Comparison of ENCODE assay signal across 1 cellular context in genomic region chr12:57896437-57897201, GRCh38.
TF ChIP-seq lines count a peak whose summit lies in the region.

No MANE protein-coding gene starts in this region.

TF ChIP-seq in HepG2, 621 proteins besides CTCF, POLR2A, EP300 and RAD21 (continues in another document):
- TF ChIP-seq ZBTB2 (CRISPR knock-in tag; IDR thresholded peaks at IDR 0.05; ENCODE audit: low read depth): no peak
- TF ChIP-seq SIX4 (CRISPR knock-in tag; IDR thresholded peaks at IDR 0.05): no peak
- no peak for TF ChIP-seq ZNF790 (CRISPR knock-in tag; IDR thresholded peaks at IDR 0.05; ENCODE audit: borderline replicate concordance)
- TF ChIP-seq MED13 (CRISPR knock-in tag; IDR thresholded peaks at IDR 0.05): no peak
- TF ChIP-seq ZNF24 (IDR thresholded peaks at IDR 0.05): no peak
- TF ChIP-seq, protein P1, sequence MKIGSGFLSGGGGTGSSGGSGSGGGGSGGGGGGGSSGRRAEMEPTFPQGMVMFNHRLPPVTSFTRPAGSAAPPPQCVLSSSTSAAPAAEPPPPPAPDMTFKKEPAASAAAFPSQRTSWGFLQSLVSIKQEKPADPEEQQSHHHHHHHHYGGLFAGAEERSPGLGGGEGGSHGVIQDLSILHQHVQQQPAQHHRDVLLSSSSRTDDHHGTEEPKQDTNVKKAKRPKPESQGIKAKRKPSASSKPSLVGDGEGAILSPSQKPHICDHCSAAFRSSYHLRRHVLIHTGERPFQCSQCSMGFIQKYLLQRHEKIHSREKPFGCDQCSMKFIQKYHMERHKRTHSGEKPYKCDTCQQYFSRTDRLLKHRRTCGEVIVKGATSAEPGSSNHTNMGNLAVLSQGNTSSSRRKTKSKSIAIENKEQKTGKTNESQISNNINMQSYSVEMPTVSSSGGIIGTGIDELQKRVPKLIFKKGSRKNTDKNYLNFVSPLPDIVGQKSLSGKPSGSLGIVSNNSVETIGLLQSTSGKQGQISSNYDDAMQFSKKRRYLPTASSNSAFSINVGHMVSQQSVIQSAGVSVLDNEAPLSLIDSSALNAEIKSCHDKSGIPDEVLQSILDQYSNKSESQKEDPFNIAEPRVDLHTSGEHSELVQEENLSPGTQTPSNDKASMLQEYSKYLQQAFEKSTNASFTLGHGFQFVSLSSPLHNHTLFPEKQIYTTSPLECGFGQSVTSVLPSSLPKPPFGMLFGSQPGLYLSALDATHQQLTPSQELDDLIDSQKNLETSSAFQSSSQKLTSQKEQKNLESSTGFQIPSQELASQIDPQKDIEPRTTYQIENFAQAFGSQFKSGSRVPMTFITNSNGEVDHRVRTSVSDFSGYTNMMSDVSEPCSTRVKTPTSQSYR (CRISPR knock-in tag; IDR thresholded peaks at IDR 0.05; ENCODE audit: borderline replicate concordance): peak; percentile 43; the same call in 1 of the 2 replicates
- TF ChIP-seq KDM2A (CRISPR knock-in tag; IDR thresholded peaks at IDR 0.05; ENCODE audit: borderline replicate concordance, low read depth): peak; percentile 40; the same call in 1 of the 2 replicates
- TF ChIP-seq, protein P2, sequence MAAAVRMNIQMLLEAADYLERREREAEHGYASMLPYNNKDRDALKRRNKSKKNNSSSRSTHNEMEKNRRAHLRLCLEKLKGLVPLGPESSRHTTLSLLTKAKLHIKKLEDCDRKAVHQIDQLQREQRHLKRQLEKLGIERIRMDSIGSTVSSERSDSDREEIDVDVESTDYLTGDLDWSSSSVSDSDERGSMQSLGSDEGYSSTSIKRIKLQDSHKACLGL (CRISPR knock-in tag; IDR thresholded peaks at IDR 0.05): no peak
- TF ChIP-seq ZNF17 (CRISPR knock-in tag; IDR thresholded peaks at IDR 0.05): no peak
- TF ChIP-seq ZNF501 (CRISPR knock-in tag; IDR thresholded peaks at IDR 0.05): no peak
- TF ChIP-seq, protein P3, sequence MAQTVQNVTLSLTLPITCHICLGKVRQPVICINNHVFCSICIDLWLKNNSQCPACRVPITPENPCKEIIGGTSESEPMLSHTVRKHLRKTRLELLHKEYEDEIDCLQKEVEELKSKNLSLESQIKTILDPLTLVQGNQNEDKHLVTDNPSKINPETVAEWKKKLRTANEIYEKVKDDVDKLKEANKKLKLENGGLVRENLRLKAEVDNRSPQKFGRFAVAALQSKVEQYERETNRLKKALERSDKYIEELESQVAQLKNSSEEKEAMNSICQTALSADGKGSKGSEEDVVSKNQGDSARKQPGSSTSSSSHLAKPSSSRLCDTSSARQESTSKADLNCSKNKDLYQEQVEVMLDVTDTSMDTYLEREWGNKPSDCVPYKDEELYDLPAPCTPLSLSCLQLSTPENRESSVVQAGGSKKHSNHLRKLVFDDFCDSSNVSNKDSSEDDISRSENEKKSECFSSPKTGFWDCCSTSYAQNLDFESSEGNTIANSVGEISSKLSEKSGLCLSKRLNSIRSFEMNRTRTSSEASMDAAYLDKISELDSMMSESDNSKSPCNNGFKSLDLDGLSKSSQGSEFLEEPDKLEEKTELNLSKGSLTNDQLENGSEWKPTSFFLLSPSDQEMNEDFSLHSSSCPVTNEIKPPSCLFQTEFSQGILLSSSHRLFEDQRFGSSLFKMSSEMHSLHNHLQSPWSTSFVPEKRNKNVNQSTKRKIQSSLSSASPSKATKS (CRISPR knock-in tag; IDR thresholded peaks at IDR 0.05): no peak
- no peak for TF ChIP-seq SMYD3 (CRISPR knock-in tag; IDR thresholded peaks at IDR 0.05)
- TF ChIP-seq, protein P4, sequence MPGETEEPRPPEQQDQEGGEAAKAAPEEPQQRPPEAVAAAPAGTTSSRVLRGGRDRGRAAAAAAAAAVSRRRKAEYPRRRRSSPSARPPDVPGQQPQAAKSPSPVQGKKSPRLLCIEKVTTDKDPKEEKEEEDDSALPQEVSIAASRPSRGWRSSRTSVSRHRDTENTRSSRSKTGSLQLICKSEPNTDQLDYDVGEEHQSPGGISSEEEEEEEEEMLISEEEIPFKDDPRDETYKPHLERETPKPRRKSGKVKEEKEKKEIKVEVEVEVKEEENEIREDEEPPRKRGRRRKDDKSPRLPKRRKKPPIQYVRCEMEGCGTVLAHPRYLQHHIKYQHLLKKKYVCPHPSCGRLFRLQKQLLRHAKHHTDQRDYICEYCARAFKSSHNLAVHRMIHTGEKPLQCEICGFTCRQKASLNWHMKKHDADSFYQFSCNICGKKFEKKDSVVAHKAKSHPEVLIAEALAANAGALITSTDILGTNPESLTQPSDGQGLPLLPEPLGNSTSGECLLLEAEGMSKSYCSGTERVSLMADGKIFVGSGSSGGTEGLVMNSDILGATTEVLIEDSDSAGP (CRISPR knock-in tag; IDR thresholded peaks at IDR 0.05; ENCODE audit: borderline replicate concordance): peak; percentile 96
- no peak for TF ChIP-seq HNRNPH1 (optimal IDR thresholded peaks at IDR 0.05; ENCODE audit: low read depth, low read length)
- peak; percentile 60 for TF ChIP-seq STAG1 (CRISPR knock-in tag; IDR thresholded peaks at IDR 0.05)
- no peak for TF ChIP-seq IKZF5 (CRISPR knock-in tag; IDR thresholded peaks at IDR 0.05)
- no peak for TF ChIP-seq ZNF274 (CRISPR knock-in tag; IDR thresholded peaks at IDR 0.05)
- no peak for TF ChIP-seq NONO (IDR thresholded peaks at IDR 0.05)
- TF ChIP-seq NONO (CRISPR knock-in tag; conservative IDR thresholded peaks at IDR 0.05): no peak
- TF ChIP-seq ZKSCAN1 (IDR thresholded peaks at IDR 0.05; ENCODE audit: low read length): no peak
- no peak for TF ChIP-seq ZNF639 (CRISPR knock-in tag; conservative IDR thresholded peaks at IDR 0.05)
- TF ChIP-seq MYNN (CRISPR knock-in tag; IDR thresholded peaks at IDR 0.05; ENCODE audit: low read depth): no peak
- TF ChIP-seq FOXM1 (CRISPR knock-in tag; IDR thresholded peaks at IDR 0.05): no peak
- TF ChIP-seq NR2C2 (CRISPR knock-in tag; IDR thresholded peaks at IDR 0.05; ENCODE audit: borderline replicate concordance): 0 out of 2 replicates have a peak, but pooled peaks have one; percentile 27
- TF ChIP-seq ZBTB10 (CRISPR knock-in tag; IDR thresholded peaks at IDR 0.05; ENCODE audit: borderline replicate concordance): no peak
- TF ChIP-seq KMT2A (CRISPR knock-in tag; IDR thresholded peaks at IDR 0.05): no peak
- TF ChIP-seq GATAD2A (CRISPR knock-in tag; IDR thresholded peaks at IDR 0.05): 0 out of 2 replicates have a peak, but pooled peaks have one; percentile 28
- TF ChIP-seq, protein P5, sequence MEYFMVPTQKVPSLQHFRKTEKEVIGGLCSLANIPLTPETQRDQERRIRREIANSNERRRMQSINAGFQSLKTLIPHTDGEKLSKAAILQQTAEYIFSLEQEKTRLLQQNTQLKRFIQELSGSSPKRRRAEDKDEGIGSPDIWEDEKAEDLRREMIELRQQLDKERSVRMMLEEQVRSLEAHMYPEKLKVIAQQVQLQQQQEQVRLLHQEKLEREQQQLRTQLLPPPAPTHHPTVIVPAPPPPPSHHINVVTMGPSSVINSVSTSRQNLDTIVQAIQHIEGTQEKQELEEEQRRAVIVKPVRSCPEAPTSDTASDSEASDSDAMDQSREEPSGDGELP (IDR thresholded peaks at IDR 0.05; ENCODE audit: borderline replicate concordance, low read depth): peak; percentile 29; the same call in 1 of the 2 replicates
- TF ChIP-seq, protein P6, sequence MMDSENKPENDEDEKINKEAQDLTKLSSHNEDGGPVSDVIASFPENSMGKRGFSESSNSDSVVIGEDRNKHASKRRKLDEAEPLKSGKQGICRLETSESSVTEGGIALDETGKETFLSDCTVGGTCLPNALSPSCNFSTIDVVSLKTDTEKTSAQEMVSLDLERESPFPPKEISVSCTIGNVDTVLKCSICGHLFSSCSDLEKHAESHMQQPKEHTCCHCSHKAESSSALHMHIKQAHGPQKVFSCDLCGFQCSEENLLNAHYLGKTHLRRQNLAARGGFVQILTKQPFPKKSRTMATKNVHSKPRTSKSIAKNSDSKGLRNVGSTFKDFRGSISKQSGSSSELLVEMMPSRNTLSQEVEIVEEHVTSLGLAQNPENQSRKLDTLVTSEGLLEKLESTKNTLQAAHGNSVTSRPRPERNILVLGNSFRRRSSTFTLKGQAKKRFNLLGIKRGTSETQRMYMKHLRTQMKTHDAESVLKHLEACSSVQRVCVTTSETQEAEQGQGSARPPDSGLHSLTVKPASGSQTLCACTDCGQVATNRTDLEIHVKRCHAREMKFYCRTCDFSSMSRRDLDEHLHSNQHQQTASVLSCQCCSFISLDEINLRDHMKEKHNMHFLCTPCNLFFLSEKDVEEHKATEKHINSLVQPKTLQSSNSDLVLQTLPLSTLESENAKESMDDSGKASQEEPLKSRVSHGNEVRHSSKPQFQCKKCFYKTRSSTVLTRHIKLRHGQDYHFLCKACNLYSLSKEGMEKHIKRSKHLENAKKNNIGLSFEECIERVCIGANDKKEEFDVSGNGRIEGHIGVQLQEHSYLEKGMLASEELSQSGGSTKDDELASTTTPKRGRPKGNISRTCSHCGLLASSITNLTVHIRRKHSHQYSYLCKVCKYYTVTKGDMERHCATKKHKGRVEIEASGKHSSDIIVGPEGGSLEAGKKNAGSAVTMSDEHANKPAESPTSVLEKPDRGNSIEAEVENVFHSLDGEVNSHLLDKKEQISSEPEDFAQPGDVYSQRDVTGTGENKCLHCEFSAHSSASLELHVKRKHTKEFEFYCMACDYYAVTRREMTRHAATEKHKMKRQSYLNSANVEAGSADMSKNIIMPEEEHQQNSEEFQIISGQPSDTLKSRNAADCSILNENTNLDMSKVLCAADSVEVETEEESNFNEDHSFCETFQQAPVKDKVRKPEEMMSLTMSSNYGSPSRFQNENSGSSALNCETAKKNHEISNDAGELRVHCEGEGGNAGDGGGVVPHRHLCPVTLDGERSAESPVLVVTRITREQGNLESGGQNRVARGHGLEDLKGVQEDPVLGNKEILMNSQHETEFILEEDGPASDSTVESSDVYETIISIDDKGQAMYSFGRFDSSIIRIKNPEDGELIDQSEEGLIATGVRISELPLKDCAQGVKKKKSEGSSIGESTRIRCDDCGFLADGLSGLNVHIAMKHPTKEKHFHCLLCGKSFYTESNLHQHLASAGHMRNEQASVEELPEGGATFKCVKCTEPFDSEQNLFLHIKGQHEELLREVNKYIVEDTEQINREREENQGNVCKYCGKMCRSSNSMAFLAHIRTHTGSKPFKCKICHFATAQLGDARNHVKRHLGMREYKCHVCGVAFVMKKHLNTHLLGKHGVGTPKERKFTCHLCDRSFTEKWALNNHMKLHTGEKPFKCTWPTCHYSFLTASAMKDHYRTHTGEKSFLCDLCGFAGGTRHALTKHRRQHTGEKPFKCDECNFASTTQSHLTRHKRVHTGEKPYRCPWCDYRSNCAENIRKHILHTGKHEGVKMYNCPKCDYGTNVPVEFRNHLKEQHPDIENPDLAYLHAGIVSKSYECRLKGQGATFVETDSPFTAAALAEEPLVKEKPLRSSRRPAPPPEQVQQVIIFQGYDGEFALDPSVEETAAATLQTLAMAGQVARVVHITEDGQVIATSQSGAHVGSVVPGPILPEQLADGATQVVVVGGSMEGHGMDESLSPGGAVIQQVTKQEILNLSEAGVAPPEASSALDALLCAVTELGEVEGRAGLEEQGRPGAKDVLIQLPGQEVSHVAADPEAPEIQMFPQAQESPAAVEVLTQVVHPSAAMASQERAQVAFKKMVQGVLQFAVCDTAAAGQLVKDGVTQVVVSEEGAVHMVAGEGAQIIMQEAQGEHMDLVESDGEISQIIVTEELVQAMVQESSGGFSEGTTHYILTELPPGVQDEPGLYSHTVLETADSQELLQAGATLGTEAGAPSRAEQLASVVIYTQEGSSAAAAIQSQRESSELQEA (CRISPR knock-in tag; IDR thresholded peaks at IDR 0.05; ENCODE audit: not compliant biosample characterization): no peak
- TF ChIP-seq ZNF20 (CRISPR knock-in tag; IDR thresholded peaks at IDR 0.05): no peak
